ENCODE assay signal across 22 cellular contexts in genomic region chr22:42943981-42944380, GRCh38.
A peak's percentile ranks its signal among the peaks of the same experiment; 100 is the strongest.
DNase-seq lines count a peak whose midpoint lies in the region; ATAC-seq, FAIRE-seq and TF ChIP-seq lines count a peak whose summit lies in the region.
"Had no signal": no experiment of that assay in that cellular context is flagged by ENCODE, and none has a peak within 500 bp of the region (broad histone marks: within the 10 kb centered on the region; RNA-seq: fewer than 3 reads in every experiment).

No MANE protein-coding gene starts in this region.

- no peak overlapping the region for H3K4me3 ChIP-seq in HepG2 (replicated peaks in 1 of 3; ENCODE audit: insufficient read depth in 1 of 3, low read depth in 2 of 3, low read length in 3 of 3)
- H3K4me3 ChIP-seq in right lobe of liver = no peak overlapping the region
- H3K4me3 ChIP-seq in suprapubic skin = no peak overlapping the region

- DNase-seq in HepG2 (ENCODE audit: low spot score) = no peak
- DNase-seq in right lobe of liver = no peak
- peak; percentile 55 for DNase-seq in islet precursor cell
- DNase-seq in suprapubic skin (ENCODE audit: low spot score in 2 of 2) = no peak
- DNase-seq in HK-2 (ENCODE audit: unreplicated experiment) = no peak
- DNase-seq: activated CD8-positive, alpha-beta memory T cell treated with anti-CD3 and anti-CD28 coated beads for 24 hours; activated gamma-delta T cell; activated T-cell treated with anti-CD3 and anti-CD28 coated beads, Interleukin-2, amount 50 U/mL, for 1 hour; C1 segment of cervical spinal cord; cortex of kidney; endodermal cell; H7; Karpas-422; mesendoderm; naive B cell; NCI-H1694; NCI-H526; occipital lobe; stimulated activated CD4-positive, alpha-beta T cell treated with anti-CD3 and anti-CD28 coated beads, Interleukin-4, amount 100 ng/mL, for 24 hours; stimulated activated naive CD4-positive, alpha-beta T cell had no signal

- no peak for FAIRE-seq in HepG2 (lab: Jason Lieb, UNC)

- H2AFZ ChIP-seq in HepG2 (ENCODE audit: low read length) = no peak overlapping the region

- ATAC-seq in HepG2 = no peak
- no peak for ATAC-seq in right lobe of liver
- no peak for ATAC-seq in GM18867 (IDR thresholded peaks at IDR 0.05; ENCODE audit: unreplicated experiment)
- no peak for ATAC-seq in GM19463 (IDR thresholded peaks at IDR 0.05; ENCODE audit: unreplicated experiment)

- POLR2A ChIA-PET in HepG2 (lab: Yijun Ruan, JAX) = interaction anchor here (1.7 to 2.1 kb wide), 2 partner anchors 16 to 30 kb away, joined by 3 to 4 read pairs; no protein-coding TSS in a partner anchor

- WGBS in HepG2 (ENCODE audit: low lambda C conversion rate) = 90% methylated on average over 3 of the region's 3 CpGs
- WGBS in right lobe of liver (ENCODE audit: insufficient coverage, low coverage, low lambda C conversion rate, missing lambda C conversion rate) = 90% methylated on average over 2 of the region's 3 CpGs
- 87% methylated on average over 3 of the region's 3 CpGs for WGBS in suprapubic skin

- BruUV-seq in HepG2 (replicated peaks; lab: Mats Ljungman, UMichigan) = no TSS peak

- H3K79me2 ChIP-seq in HepG2 (ENCODE audit: insufficient read depth, low read length) = peaks cover 83% of the 10 kb centered on the region

- peaks cover 6 to 27% of the 10 kb centered on the region in 2 experiments; a peak in 4 of 5 replicates for H3K36me3 ChIP-seq in HepG2 (replicated peaks in 1 of 2; ENCODE audit: control insufficient read depth in 1 of 2, insufficient read depth in 2 of 2, low read length in 2 of 2)
- peaks cover 0 to 5% (median 0%) of the 10 kb centered on the region in 4 donors for H3K36me3 ChIP-seq in right lobe of liver
- no peaks in the 10 kb centered on the region for H3K36me3 ChIP-seq in suprapubic skin

- intact Hi-C loops in HepG2 (cut with micrococcal nuclease; ENCODE audit: unreplicated experiment) = loop anchor here (10.0 kb wide), 1 partner anchor 51 kb away; no protein-coding TSS in a partner anchor
- intact Hi-C loops in right lobe of liver (cut with DNase I) = no loop called here

- no peak for TF ChIP-seq RAD21 in HepG2 (CRISPR knock-in tag; IDR thresholded peaks at IDR 0.05)

- H3K4me1 ChIP-seq in HepG2 (ENCODE audit: insufficient read depth, low read length) = peaks cover 80% of the 10 kb centered on the region
- H3K4me1 ChIP-seq in right lobe of liver = peaks cover 0 to 10% (median 2%) of the 10 kb centered on the region in 4 donors
- peaks cover 87% of the 10 kb centered on the region for H3K4me1 ChIP-seq in suprapubic skin

- TF ChIP-seq CTCF in HepG2 (CRISPR knock-in tag; IDR thresholded peaks at IDR 0.05) (no peak), right lobe of liver (IDR thresholded peaks at IDR 0.05) (no peak), suprapubic skin (IDR thresholded peaks at IDR 0.05) (no peak)

- no peak for TF ChIP-seq EP300 in HepG2 (IDR thresholded peaks at IDR 0.05; ENCODE audit: low read depth in 2 of 2, low read length in 2 of 2)
- TF ChIP-seq EP300 in HepG2 (CRISPR knock-in tag; IDR thresholded peaks at IDR 0.05; ENCODE audit: borderline replicate concordance) = no peak
- no peak for TF ChIP-seq EP300 in suprapubic skin (IDR thresholded peaks at IDR 0.05)

- CTCF ChIA-PET in HepG2 (lab: Yijun Ruan, JAX; ENCODE audit: low intra/inter-chr PET ratio, low total read pairs) = no interaction called here

- TF ChIP-seq POLR2A in HepG2 (IDR thresholded peaks at IDR 0.05; ENCODE audit: insufficient read depth in 1 of 2, low read depth in 2 of 2, low read length in 2 of 2) (no peak), right lobe of liver (IDR thresholded peaks at IDR 0.05) (no peak), suprapubic skin (IDR thresholded peaks at IDR 0.05) (no peak)

- H3K4me2 ChIP-seq in HepG2 (ENCODE audit: low read depth, low read length) = no peak overlapping the region

- H3K9ac ChIP-seq in HepG2 (ENCODE audit: insufficient read depth, low read depth, low read length) = no peak overlapping the region

- H3K27me3 ChIP-seq in HepG2 (ENCODE audit: control insufficient read depth in 1 of 2, insufficient read depth in 2 of 2, low read length in 2 of 2) (no peaks in the 10 kb centered on the region), right lobe of liver (no peaks in the 10 kb centered on the region), suprapubic skin (no peaks in the 10 kb centered on the region)

- in situ Hi-C loops in HepG2 (cut with HindIII; ENCODE audit: extremely low pct_ligation_motif_present, low pct_unique_long_range_greater_than_20kb) = loop anchor here (5.0 kb wide), 1 partner anchor 48 kb away; no protein-coding TSS in a partner anchor

- no peaks in the 10 kb centered on the region for H3K9me3 ChIP-seq in HepG2 (ENCODE audit: low read length)
- no peaks in the 10 kb centered on the region for H3K9me3 ChIP-seq in right lobe of liver
- no peaks in the 10 kb centered on the region for H3K9me3 ChIP-seq in suprapubic skin

- H3K27ac ChIP-seq in HepG2 (ENCODE audit: extremely low read length, insufficient read depth, low read length) (peak overlapping the region; percentile 9), right lobe of liver (no peak overlapping the region), suprapubic skin (peak overlapping the region; percentile 75)

- peaks cover 10% of the 10 kb centered on the region; the same call in 1 of the 2 replicates for H4K20me1 ChIP-seq in HepG2 (ENCODE audit: insufficient read depth, low read length)

TF ChIP-seq in HepG2, 621 proteins besides CTCF, POLR2A, EP300 and RAD21 (continues in another document):
- TF ChIP-seq ARID5B (CRISPR knock-in tag; IDR thresholded peaks at IDR 0.05) = no peak
- no peak for TF ChIP-seq ZNF124 (CRISPR knock-in tag; IDR thresholded peaks at IDR 0.05)
- TF ChIP-seq ZNF891 (CRISPR knock-in tag; IDR thresholded peaks at IDR 0.05) = no peak
- no peak for TF ChIP-seq HCFC1 (IDR thresholded peaks at IDR 0.05; ENCODE audit: low read depth, low read length)
- no peak for TF ChIP-seq MXI1 (IDR thresholded peaks at IDR 0.05; ENCODE audit: borderline replicate concordance, low read depth, low read length)
- no peak for TF ChIP-seq ZNF670 (CRISPR knock-in tag; IDR thresholded peaks at IDR 0.05; ENCODE audit: borderline replicate concordance)
- TF ChIP-seq IRF2 (CRISPR knock-in tag; IDR thresholded peaks at IDR 0.05) = no peak
- no peak for TF ChIP-seq ARNT (IDR thresholded peaks at IDR 0.05)
- TF ChIP-seq JUNB (CRISPR knock-in tag; IDR thresholded peaks at IDR 0.05; ENCODE audit: borderline replicate concordance) = no peak
- TF ChIP-seq UBTF (CRISPR knock-in tag; IDR thresholded peaks at IDR 0.05) = no peak

Comparison
In these comparisons a context has a peak if more than half of its experiments do, and no peak if none do; other contexts are left out.
1. H3K27ac ChIP-seq: peak in HepG2 (single experiment) and suprapubic skin (single experiment); none in right lobe of liver (0 of 3).